ENCODE assay signal across 26 cellular contexts in genomic region chrX:74493806-74494205, GRCh38.
A peak's percentile ranks its signal among the peaks of the same experiment; 100 is the strongest.
DNase-seq lines count a peak whose midpoint lies in the region; ATAC-seq lines count a peak whose summit lies in the region.
"Had no signal": no experiment of that assay in that cellular context is flagged by ENCODE, and none has a peak within 500 bp of the region (broad histone marks: within the 10 kb centered on the region; RNA-seq: fewer than 3 reads in every experiment).

No MANE protein-coding gene starts in this region.

- H3K4me1 ChIP-seq in SJCRH30: no peaks in the 10 kb centered on the region
- H3K4me1 ChIP-seq: Caco-2 had no signal

- DNase-seq in DMS79 treated with DMSO at 0.1 percent for 48 hours (lab: John Stamatoyannopoulos, UW) (peak; percentile 34), DMS79 (lab: John Stamatoyannopoulos, UW) (no peak), NCI-H2171 treated with DMSO at 0.1 percent for 48 hours (lab: John Stamatoyannopoulos, UW) (peak; percentile 52), inferior parietal cortex (ENCODE audit: extremely low spot score) (peak; percentile 2), posterior cingulate gyrus (peak in 6 of 10 donors; percentile 2 to 82 (median 46)), SJCRH30 (no peak), GM19240 (ENCODE audit: insufficient read length, low spot score) (no peak)
- DNase-seq: ACHN; Caco-2; CD4-positive, alpha-beta memory T cell; DMS153; GF-D8; GM23248; HCEC 1CT; MG63; NCI-H1436; NCI-H1930; NCI-H446 treated with DMSO at 0.1 percent for 48 hours; NK-92 treated with Interleukin-12 subunit alpha and Interleukin-12 subunit beta, amount 100 ng/mL, for 24 hours; SHP77 treated with DMSO at 0.1 percent for 48 hours had no signal

- no peak for ATAC-seq in esophagus mucosa
- ATAC-seq: K562 had no signal

- no peaks in the 10 kb centered on the region for H3K27me3 ChIP-seq in SJCRH30
- H3K27me3 ChIP-seq: MG63 had no signal

- intact Hi-C loops in posterior cingulate gyrus (cut with DNase I): no loop called here

- no peak overlapping the region for H3K27ac ChIP-seq in SJCRH30
- H3K27ac ChIP-seq: 22Rv1; BLaER1 treated with 17β-estradiol and CSF1 and Interleukin-3, amounts not matched to agents 10 nM and 100 nM; GM23248; HL-60; RWPE1 had no signal

- no peak overlapping the region for H3K4me3 ChIP-seq in SJCRH30
- H3K4me3 ChIP-seq: BLaER1 treated with 17β-estradiol and CSF1 and Interleukin-3, amounts not matched to agents 10 nM and 100 nM; GM23248; K562; MG63 had no signal

- H3K9me3 ChIP-seq in SJCRH30 (replicated peaks): no peaks in the 10 kb centered on the region
- H3K9me3 ChIP-seq: Caco-2, MG63 had no signal

- no peaks in the 10 kb centered on the region for H3K36me3 ChIP-seq in SJCRH30
- H3K36me3 ChIP-seq: BLaER1 treated with 17β-estradiol and CSF1 and Interleukin-3, amounts not matched to agents 10 nM and 100 nM; MG63 had no signal

Comparison
In these comparisons a context has a peak if more than half of its experiments do, and no peak if none do; other contexts are left out.
1. DNase-seq: peak in DMS79 treated with DMSO at 0.1 percent for 48 hours (single experiment), NCI-H2171 treated with DMSO at 0.1 percent for 48 hours (single experiment), inferior parietal cortex (single experiment) and posterior cingulate gyrus (6 of 10); none in DMS79 (single experiment), SJCRH30 (0 of 2) and GM19240 (single experiment).